ENCODE assay signal across 13 cellular contexts in the genomic region with DNA sequence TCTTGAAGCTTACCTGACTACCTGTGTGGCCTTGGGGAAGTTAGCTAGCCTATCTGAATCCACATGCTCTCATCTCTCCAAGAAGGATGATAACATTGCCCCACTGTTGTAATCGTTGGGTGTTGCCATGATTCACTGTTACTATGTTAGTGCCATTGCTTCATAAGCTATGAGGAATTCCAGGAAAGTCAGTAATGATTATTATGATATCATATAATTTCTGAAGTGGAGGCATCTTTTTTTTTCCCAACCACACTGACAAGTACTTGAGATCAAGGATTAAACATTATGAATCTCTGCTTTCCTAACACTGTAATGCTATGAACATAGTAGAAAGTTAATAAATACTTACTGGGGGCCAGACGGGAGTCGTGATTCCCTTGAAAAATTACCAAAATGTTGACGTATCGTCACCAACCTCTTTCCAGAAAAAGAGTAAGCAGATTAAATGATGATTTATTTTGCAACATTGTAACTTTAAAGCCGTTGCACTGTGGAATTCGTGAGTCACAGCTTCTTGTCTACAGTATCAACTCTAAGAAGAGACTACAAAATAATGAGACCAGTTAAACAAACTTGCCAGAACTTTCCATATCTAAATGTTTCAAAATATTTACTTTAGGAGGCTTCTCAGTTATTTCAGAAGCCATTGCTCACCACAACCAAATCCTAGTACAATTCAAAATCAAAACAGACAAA.
DNase-seq lines count a peak whose midpoint lies in the region; ATAC-seq and TF ChIP-seq lines count a peak whose summit lies in the region.
"Had no signal": no experiment of that assay in that cellular context is flagged by ENCODE, and none has a peak within 500 bp of the region (broad histone marks: within the 10 kb centered on the region; RNA-seq: fewer than 3 reads in every experiment).

No MANE protein-coding gene starts in this region.

- TF ChIP-seq POLR2A in ovary (IDR thresholded peaks at IDR 0.05) = no peak

- H3K4me3 ChIP-seq in adipocyte (ENCODE audit: low read length) (peak overlapping the region; percentile 53), ovary (no peak overlapping the region)
- H3K4me3 ChIP-seq: transverse colon had no signal

- H3K27me3 ChIP-seq in adipocyte (replicated peaks; ENCODE audit: control insufficient read depth, insufficient read depth, low read length) (no peaks in the 10 kb centered on the region), ovary (no peaks in the 10 kb centered on the region)
- H3K27me3 ChIP-seq: transverse colon had no signal

- 1 to 12% (median 5%) methylated on average over 7 of the region's 7 CpGs for WGBS in ovary, 3 donors

- H3K9me3 ChIP-seq in adipocyte (ENCODE audit: control insufficient read depth, low read length) = no peaks in the 10 kb centered on the region
- no peaks in the 10 kb centered on the region for H3K9me3 ChIP-seq in ovary
- H3K9me3 ChIP-seq: transverse colon had no signal

- H3K36me3 ChIP-seq in adipocyte (ENCODE audit: control insufficient read depth, insufficient read depth, low read length, severe bottlenecking) (no peaks in the 10 kb centered on the region), ovary (no peaks in the 10 kb centered on the region)
- H3K36me3 ChIP-seq: transverse colon had no signal

- TF ChIP-seq EP300 in ovary (IDR thresholded peaks at IDR 0.05) = no peak

- no peak for ATAC-seq in HG03460 (IDR thresholded peaks at IDR 0.05; ENCODE audit: unreplicated experiment)
- no peak for ATAC-seq in GM18502 (IDR thresholded peaks at IDR 0.05; ENCODE audit: poor library complexity, unreplicated experiment)
- ATAC-seq: activated T-helper 17 cell treated with anti-CD3 and anti-CD28 coated beads, Interleukin-2, amount 50 U/mL, for 72 hours had no signal

- peak overlapping the region; percentile 55; the same call in 1 of the 2 replicates for H3K27ac ChIP-seq in C4-2B
- H3K27ac ChIP-seq in ovary = peak overlapping the region in 1 of 2 donors; percentile 65

- peaks cover 26% of the 10 kb centered on the region for H3K4me1 ChIP-seq in adipocyte (ENCODE audit: control insufficient read depth, insufficient read depth, low read length)
- peaks cover 12% of the 10 kb centered on the region for H3K4me1 ChIP-seq in ovary (ENCODE audit: insufficient read depth)
- H3K4me1 ChIP-seq: transverse colon had no signal

- H3K9ac ChIP-seq in adipocyte (ENCODE audit: low read length) = peak overlapping the region; percentile 2

- no peak for TF ChIP-seq CTCF in C4-2B (conservative IDR thresholded peaks at IDR 0.05)
- TF ChIP-seq CTCF in ovary (IDR thresholded peaks at IDR 0.05) = no peak

- DNase-seq in adipocyte (ENCODE audit: low read depth) (no peak), glomerular visceral epithelial cell (ENCODE audit: extremely low spot score) (peak; percentile 91), ovary (peak in 3 of 5 donors; percentile 17 to 60 (median 35)), DMS114 treated with DMSO at 0.1 percent for 48 hours (lab: John Stamatoyannopoulos, UW; ENCODE audit: unreplicated experiment) (no peak), NCI-H187 treated with DMSO at 0.1 percent for 48 hours (lab: John Stamatoyannopoulos, UW) (no peak)
- DNase-seq: EL, NCI-H1048, NCI-H69, transverse colon had no signal

- intact Hi-C loops in ovary (cut with DNase I) = no loop called here

Comparison
In these comparisons a context has a peak if more than half of its experiments do, and no peak if none do; other contexts are left out.
1. DNase-seq: peak in glomerular visceral epithelial cell (single experiment) and ovary (3 of 5); none in adipocyte (single experiment), DMS114 treated with DMSO at 0.1 percent for 48 hours (single experiment) and NCI-H187 treated with DMSO at 0.1 percent for 48 hours (single experiment).